In the genomic region with DNA sequence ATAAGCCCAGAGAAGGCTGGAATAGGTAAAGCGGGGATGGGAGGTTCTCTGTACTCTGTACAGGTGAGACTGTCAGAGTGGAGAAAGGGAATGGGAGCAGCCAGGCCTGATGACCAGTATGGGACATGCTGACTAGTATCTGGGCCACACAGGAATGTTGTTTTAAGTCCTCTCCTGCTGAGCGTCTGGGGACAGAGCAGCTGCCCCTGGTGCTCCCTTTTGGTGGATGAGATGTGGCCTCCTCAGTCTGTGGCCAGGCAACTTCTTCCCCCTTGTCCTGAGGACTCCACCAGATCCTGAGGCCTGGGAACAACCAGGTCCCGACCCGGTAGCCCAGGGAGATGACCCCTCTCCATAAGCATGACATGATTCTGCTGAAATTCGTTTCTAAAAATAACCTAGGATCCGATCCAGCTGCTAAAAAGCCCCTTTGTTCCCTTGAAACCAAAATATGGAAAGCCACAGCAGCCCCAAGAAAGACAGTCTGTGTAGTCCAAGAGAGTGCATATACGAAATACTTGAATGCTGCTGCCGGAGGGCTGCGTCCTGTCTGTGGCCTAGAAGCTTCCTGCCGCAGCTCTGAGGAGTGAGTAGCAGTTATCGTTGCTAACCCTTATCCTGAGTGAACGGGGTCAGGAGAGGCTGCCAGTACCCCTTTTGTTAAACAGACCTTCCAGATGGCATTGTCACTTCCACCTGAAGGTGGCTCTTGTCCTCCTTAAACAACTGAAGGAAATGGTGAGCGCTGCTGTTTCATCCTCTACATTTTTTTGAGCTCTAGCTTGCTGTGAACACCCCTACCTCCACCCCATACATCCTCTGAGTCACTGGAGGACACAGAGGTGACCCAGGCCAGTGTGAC, we compare ENCODE assay signal across 8 cellular contexts. TPM values are rescaled to one million over a fixed set of nuclear protein-coding genes. Genes with fewer than 3 reads are reported as not detected.
DNase-seq lines count a peak whose midpoint lies in the region; ATAC-seq and TF ChIP-seq lines count a peak whose summit lies in the region.

No MANE protein-coding gene starts in this region.

- POLR2A ChIA-PET in CD4-positive, alpha-beta T cell (lab: Charles Lee), result interaction anchor here (0.8 to 7.0 kb wide), 20 partner anchors 8 to 384 kb away, joined by 3 to 114 read pairs (median 6); a partner anchor contains a TSS

- no peaks in the 10 kb centered on the region for H3K9me3 ChIP-seq in CD4-positive, alpha-beta T cell (ENCODE audit: control insufficient read depth, low read length)

- no peaks in the 10 kb centered on the region for H3K27me3 Mint-ChIP-seq in CD4-positive, alpha-beta T cell

- H3K27me3 ChIP-seq in CD4-positive, alpha-beta T cell (ENCODE audit: control insufficient read depth, insufficient read depth, low read length), result no peaks in the 10 kb centered on the region

- ATAC-seq in CD4-positive, alpha-beta T cell (ENCODE audit: poor library complexity), result peak; percentile 87
- no peak for ATAC-seq in GM19395 (IDR thresholded peaks at IDR 0.05; ENCODE audit: unreplicated experiment)

- DNase-seq in CD4-positive, alpha-beta T cell, result peak; percentile 50 to 76 (median 56)
- DNase-seq in HS-27A (ENCODE audit: low read depth), result peak; percentile 88
- peak; percentile 80 for DNase-seq in T-helper 22 cell (ENCODE audit: low read depth)
- DNase-seq in astrocyte of the hippocampus (ENCODE audit: low read depth, low spot score), result peak; percentile 88
- peak; percentile 92 for DNase-seq in iris pigment epithelial cell (ENCODE audit: low read depth)
- peak; percentile 42 to 60 (median 47) for DNase-seq in stimulated activated CD4-positive, alpha-beta T cell treated with anti-CD3 and anti-CD28 coated beads, Interleukin-12 subunit alpha, Interleukin-12 subunit beta, amount 100 ng/mL, for 48 hours (ENCODE audit: low read depth in 2 of 3, low spot score in 1 of 3)
- DNase-seq in HuH-7 (ENCODE audit: low spot score), result no peak

- peak; percentile 64 for TF ChIP-seq CTCF in CD4-positive, alpha-beta T cell (IDR thresholded peaks at IDR 0.05)

- no peaks in the 10 kb centered on the region for H3K9me3 Mint-ChIP-seq in CD4-positive, alpha-beta T cell

- intact Hi-C loops in CD4-positive, alpha-beta T cell (cut with DNase I, micrococcal nuclease), result loop anchor here (1.0 to 10.0 kb wide), 9 partner anchors 20 to 349 kb away; a partner anchor contains a TSS

- CTCF ChIA-PET in CD4-positive, alpha-beta T cell (lab: Charles Lee), result interaction anchor here (0.6 to 5.7 kb wide), 28 partner anchors 9 to 406 kb away, joined by 3 to 69 read pairs (median 5); a partner anchor contains a TSS

- peaks cover 85% of the 10 kb centered on the region for H3K4me1 Mint-ChIP-seq in CD4-positive, alpha-beta T cell (ENCODE audit: low read depth)

- peak overlapping the region; percentile 93 for H3K27ac Mint-ChIP-seq in CD4-positive, alpha-beta T cell

- peaks cover 16% of the 10 kb centered on the region for H3K36me3 Mint-ChIP-seq in CD4-positive, alpha-beta T cell (ENCODE audit: low read depth)

- H3K4me3 Mint-ChIP-seq in CD4-positive, alpha-beta T cell, result peak overlapping the region; percentile 82

- H3K27ac ChIP-seq in CD4-positive, alpha-beta T cell (ENCODE audit: low read depth, low read length), result peak overlapping the region; percentile 59

RNA-seq across cellular contexts. Expression of a gene that starts 47.1 kb away (rescaled TPM):
- total RNA-seq in CD4-positive, alpha-beta T cell, result 10 to 100 TPM; 23.6 to 23.7 TPM
